10 cellular contexts compared by ENCODE assay signal in the genomic region with DNA sequence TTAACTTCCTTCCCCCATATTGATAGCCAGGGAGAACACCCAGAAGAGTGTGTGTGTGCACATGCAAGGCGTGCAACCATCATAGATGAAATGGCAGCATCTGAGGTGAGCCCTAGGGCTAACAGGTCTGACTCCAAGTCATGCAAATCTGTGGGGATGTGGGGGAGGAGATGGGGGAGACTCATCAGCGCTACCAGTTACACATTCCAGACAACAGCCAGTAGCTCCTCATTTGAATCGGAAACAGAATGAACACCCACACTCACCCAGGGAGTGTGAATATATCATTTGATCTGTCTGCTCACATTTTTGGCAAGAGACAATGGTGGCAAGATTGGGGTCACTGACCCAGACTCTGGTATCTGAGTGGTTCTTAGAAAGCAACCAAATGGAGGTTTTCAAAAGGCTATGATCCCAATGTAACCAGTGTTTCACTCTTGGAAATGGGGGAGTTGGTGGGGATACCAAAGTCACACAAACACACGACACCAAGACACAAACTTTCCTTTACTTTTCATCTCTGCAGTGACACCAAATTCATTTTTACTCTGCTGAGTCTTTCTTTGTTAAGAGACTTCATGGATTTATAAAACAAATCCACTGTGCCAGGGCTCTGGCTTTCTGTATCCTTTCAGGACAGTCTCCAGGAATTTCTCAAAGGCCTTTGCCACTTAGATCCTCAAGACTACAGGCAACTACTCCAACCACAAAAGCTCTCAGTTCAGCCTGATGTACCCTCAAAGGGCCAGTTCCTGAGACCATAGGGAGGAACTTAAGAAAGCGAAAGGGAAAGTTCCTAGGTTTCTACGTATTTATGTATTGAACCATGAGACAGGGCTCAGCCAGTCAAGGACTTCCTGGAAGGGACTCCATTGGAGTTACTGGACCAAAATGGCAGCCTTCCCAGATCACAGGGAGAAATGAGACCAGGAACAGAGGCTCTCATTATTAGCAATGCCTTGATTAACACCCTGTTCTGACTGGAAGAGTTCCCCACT. TPM values are rescaled to one million over a fixed set of nuclear protein-coding genes. Genes with fewer than 3 reads are reported as not detected.
DNase-seq lines count a peak whose midpoint lies in the region; ATAC-seq and TF ChIP-seq lines count a peak whose summit lies in the region.
"Had no signal": no experiment of that assay in that cellular context is flagged by ENCODE, and none has a peak within 500 bp of the region (broad histone marks: within the 10 kb centered on the region; RNA-seq: fewer than 3 reads in every experiment).

No MANE protein-coding gene starts in this region.

- no peaks in the 10 kb centered on the region for H3K36me3 Mint-ChIP-seq in naive thymus-derived CD4-positive, alpha-beta T cell

- dilution Hi-C loops in mammary epithelial cell (cut with HindIII; ENCODE audit: low sequenced_read_pairs) = no loop called here

- DNase-seq in Karpas-422 (no peak), mammary epithelial cell (no peak), A172 (ENCODE audit: low spot score) (no peak), NCI-H510A treated with DMSO at 0.1 percent for 48 hours (lab: John Stamatoyannopoulos, UW) (no peak)
- DNase-seq in naive thymus-derived CD4-positive, alpha-beta T cell = no peak
- DNase-seq in stimulated activated CD4-positive, alpha-beta T cell treated with anti-CD3 and anti-CD28 coated beads, Interleukin-4, amount 100 ng/mL, for 1 hour = no peak
- DNase-seq: right cardiac atrium had no signal

- intact Hi-C loops in mammary epithelial cell (cut with micrococcal nuclease) = loop anchor here (2.0 to 5.0 kb wide), 2 partner anchors 23 to 102 kb away; no protein-coding TSS in a partner anchor
- intact Hi-C loops in naive thymus-derived CD4-positive, alpha-beta T cell (cut with micrococcal nuclease) = loop anchor here in 1 of 2 donors (2.0 kb wide), 1 partner anchor 23 kb away; no protein-coding TSS in a partner anchor

- H3K36me3 ChIP-seq in Karpas-422 (ENCODE audit: insufficient read depth, low read length) (no peaks in the 10 kb centered on the region), mammary epithelial cell (ENCODE audit: insufficient read depth, low read length) (no peaks in the 10 kb centered on the region)
- no peaks in the 10 kb centered on the region for H3K36me3 ChIP-seq in naive thymus-derived CD4-positive, alpha-beta T cell (ENCODE audit: control insufficient read depth in 2 of 3, insufficient read depth in 3 of 3, low read length in 3 of 3)

- 98% methylated on average over 6 of the region's 6 CpGs for WGBS in mammary epithelial cell (ENCODE audit: low coverage, missing lambda C conversion rate)

- H3K4me2 ChIP-seq in Karpas-422 (ENCODE audit: low read depth, low read length, poor library complexity, severe bottlenecking) (peak overlapping the region; percentile 21), mammary epithelial cell (ENCODE audit: insufficient read depth, low read depth, low read length) (peak overlapping the region; percentile 94)

- H2AFZ ChIP-seq in Karpas-422 (ENCODE audit: low read length) (no peak overlapping the region), mammary epithelial cell (ENCODE audit: low read depth, low read length) (no peak overlapping the region)

- H3K27ac Mint-ChIP-seq in naive thymus-derived CD4-positive, alpha-beta T cell = peak overlapping the region in 1 of 9 donors; percentile 18
- H3K27ac Mint-ChIP-seq: activated naive CD4-positive, alpha-beta T cell treated with anti-CD3 and anti-CD28 coated beads, Interleukin-2, amount 50 U/mL, for 24 hours had no signal

- H3K4me3 ChIP-seq in Karpas-422 (ENCODE audit: low read length) (no peak overlapping the region), mammary epithelial cell (replicated peaks in 1 of 3; ENCODE audit: insufficient read depth in 1 of 3, low read depth in 2 of 3, low read length in 3 of 3) (peak overlapping the region; percentile 68 to 98 (median 97))
- H3K4me3 ChIP-seq in naive thymus-derived CD4-positive, alpha-beta T cell (ENCODE audit: low read length) = peak overlapping the region; percentile 26

- H3K9me2 ChIP-seq in Karpas-422 (replicated peaks; ENCODE audit: insufficient read depth, low read length) = no peaks in the 10 kb centered on the region

- TF ChIP-seq CTCF in mammary epithelial cell (conservative IDR thresholded peaks at IDR 0.05 in 1 of 2, IDR thresholded peaks at IDR 0.05 in 1 of 2; ENCODE audit: extremely low read depth in 1 of 2, insufficient read depth in 1 of 2, low read depth in 1 of 2, low read length in 2 of 2) = no peak

- CTCF ChIA-PET in mammary epithelial cell (lab: Charles Lee; ENCODE audit: low non-redundant PET) = interaction anchor here (0.7 kb wide), 1 partner anchor 343 kb away, joined by 3 read pairs; no protein-coding TSS in a partner anchor
- CTCF ChIA-PET in naive thymus-derived CD4-positive, alpha-beta T cell (lab: Charles Lee) = no interaction called here

- H3K9me3 ChIP-seq in Karpas-422 (ENCODE audit: low read length) (no peaks in the 10 kb centered on the region), mammary epithelial cell (replicated peaks; ENCODE audit: insufficient read depth, low read length) (no peaks in the 10 kb centered on the region)
- no peaks in the 10 kb centered on the region for H3K9me3 ChIP-seq in naive thymus-derived CD4-positive, alpha-beta T cell (ENCODE audit: control insufficient read depth in 2 of 3, low read length in 3 of 3)

- ATAC-seq in GM18861 (IDR thresholded peaks at IDR 0.05; ENCODE audit: unreplicated experiment) (peak; percentile 74), GM18511 (IDR thresholded peaks at IDR 0.05; ENCODE audit: unreplicated experiment) (no peak)
- peak; percentile 48 for ATAC-seq in naive thymus-derived CD4-positive, alpha-beta T cell
- ATAC-seq: right cardiac atrium had no signal

- H3K27me3 ChIP-seq in Karpas-422 (ENCODE audit: low read length) (no peaks in the 10 kb centered on the region), mammary epithelial cell (ENCODE audit: insufficient read depth, low read length) (no peaks in the 10 kb centered on the region)
- peaks cover 0 to 10% of the 10 kb centered on the region in 2 donors for H3K27me3 ChIP-seq in naive thymus-derived CD4-positive, alpha-beta T cell (ENCODE audit: control insufficient read depth in 2 of 2, insufficient read depth in 2 of 2, low read length in 2 of 2)

- H3K79me2 ChIP-seq in Karpas-422 (ENCODE audit: low read length) (no peaks in the 10 kb centered on the region), mammary epithelial cell (ENCODE audit: insufficient read depth, low read length) (peaks cover 80% of the 10 kb centered on the region)

- TSS peak; percentile 5 for BruUV-seq in mammary epithelial cell (replicated peaks; lab: Mats Ljungman, UMichigan)

- H4K20me1 ChIP-seq in Karpas-422 (ENCODE audit: insufficient read depth, low read depth, low read length) (no peaks in the 10 kb centered on the region), mammary epithelial cell (ENCODE audit: insufficient read depth, low read length) (no peaks in the 10 kb centered on the region)

- H3K4me3 Mint-ChIP-seq in naive thymus-derived CD4-positive, alpha-beta T cell = peak overlapping the region in 7 of 10 donors; percentile 8 to 80 (median 40)

- H3K4me1 ChIP-seq in Karpas-422 (ENCODE audit: low read length) = peaks cover 5% of the 10 kb centered on the region
- peaks cover 53% of the 10 kb centered on the region for H3K4me1 ChIP-seq in mammary epithelial cell (ENCODE audit: insufficient read depth, low read length)
- H3K4me1 ChIP-seq in naive thymus-derived CD4-positive, alpha-beta T cell (ENCODE audit: control insufficient read depth in 2 of 2, insufficient read depth in 2 of 2, low read length in 2 of 2) = peaks cover 4 to 13% of the 10 kb centered on the region in 2 donors

- H3K9ac ChIP-seq in Karpas-422 (ENCODE audit: low read length) = no peak overlapping the region
- peak overlapping the region; percentile 31 for H3K9ac ChIP-seq in mammary epithelial cell (ENCODE audit: insufficient read depth, low read length)

- peaks cover 0 to 3% (median 0%) of the 10 kb centered on the region in 11 donors for H3K9me3 Mint-ChIP-seq in naive thymus-derived CD4-positive, alpha-beta T cell
- H3K9me3 Mint-ChIP-seq: activated naive CD4-positive, alpha-beta T cell treated with anti-CD3 and anti-CD28 coated beads, Interleukin-2, amount 50 U/mL, for 24 hours had no signal

- peaks cover 11 to 22% (median 17%) of the 10 kb centered on the region in 7 donors for H3K4me1 Mint-ChIP-seq in naive thymus-derived CD4-positive, alpha-beta T cell

- H3K27ac ChIP-seq in Karpas-422 (ENCODE audit: low read length) (no peak overlapping the region), mammary epithelial cell (ENCODE audit: insufficient read depth, low read depth, low read length) (peak overlapping the region; percentile 95)
- no peak overlapping the region for H3K27ac ChIP-seq in naive thymus-derived CD4-positive, alpha-beta T cell (ENCODE audit: low read depth, low read length)

- in situ Hi-C loops in mammary epithelial cell (cut with MboI; ENCODE audit: low sequenced_read_pairs in 2 of 2) = loop anchor here in 1 of 2 donors (5.0 kb wide), 1 partner anchor 63 kb away; no protein-coding TSS in a partner anchor

- peaks cover 43 to 80% (median 47%) of the 10 kb centered on the region in 5 donors for H3K27me3 Mint-ChIP-seq in naive thymus-derived CD4-positive, alpha-beta T cell

- POLR2A ChIA-PET in naive thymus-derived CD4-positive, alpha-beta T cell (lab: Charles Lee) = no interaction called here

RNA-seq across cellular contexts. Expression of gene CDCP1, which starts 2.2 kb away (rescaled TPM):
- not detected in 2 replicates for total RNA-seq in Karpas-422 (2014; rRNA removed; shearing (Covaris generic); ENCODE audit: low replicate concordance)
- total RNA-seq in mammary epithelial cell = 100 to 1,000 TPM; 126 to 271 TPM
- 138 TPM for polyA plus RNA-seq in mammary epithelial cell
- polyA minus RNA-seq in mammary epithelial cell = 432 TPM
- total RNA-seq in naive thymus-derived CD4-positive, alpha-beta T cell = 1 to 10 TPM in 2 of 5 experiments, under 1 TPM in 3; 0.05 to 7.2 (median 0.81) TPM
- 1 to 10 TPM in 1 of 2 donors, under 1 TPM in 1; 0.21 to 1.0 TPM for polyA plus RNA-seq in naive thymus-derived CD4-positive, alpha-beta T cell
- total RNA-seq in A172 (2014; rRNA removed; shearing (Covaris generic)) = 0.29 and 0.78 TPM in 2 replicates

Comparison
In these comparisons a context has a peak if more than half of its experiments do, and no peak if none do; other contexts are left out.
1. RNA of gene CDCP1, which starts 2.2 kb away (total RNA-seq): 126 to 271 TPM in mammary epithelial cell; 0.05 to 7.2 TPM in naive thymus-derived CD4-positive, alpha-beta T cell, 0.29 to 0.78 TPM in A172 and not detected in Karpas-422; every median in the first group is over 10 times any median in the second.